ENCODE assay signal across 8 cellular contexts in genomic region chr3:53880396-53881345, GRCh38. TPM values are rescaled to one million over a fixed set of nuclear protein-coding genes. Genes with fewer than 3 reads are reported as not detected.
A peak's percentile ranks its signal among the peaks of the same experiment; 100 is the strongest.
DNase-seq lines count a peak whose midpoint lies in the region; ATAC-seq and TF ChIP-seq lines count a peak whose summit lies in the region.

No MANE protein-coding gene starts in this region.

- no peaks in the 10 kb centered on the region for H3F3A ChIP-seq in SK-N-SH (replicated peaks; ENCODE audit: insufficient read depth)

- peak overlapping the region; percentile 72 for H3K4me2 ChIP-seq in SK-N-SH

- intact Hi-C loops in posterior vena cava (cut with DNase I) = no loop called here

- H3K9me2 ChIP-seq in SK-N-SH = no peaks in the 10 kb centered on the region

- TF ChIP-seq EP300 in SK-N-SH (IDR thresholded peaks at IDR 0.05; ENCODE audit: borderline replicate concordance in 1 of 2, low read depth in 1 of 2, low read length in 1 of 2) = no peak

- peak overlapping the region; percentile 80 to 97; a peak in 3 of 4 replicates for H3K27ac ChIP-seq in SK-N-SH (ENCODE audit: low read depth in 2 of 2, low read length in 1 of 2)

- no peaks in the 10 kb centered on the region for H3K9me3 ChIP-seq in SK-N-SH

- CTCF ChIA-PET in SK-N-SH (lab: Yijun Ruan, JAX) = interaction anchor here (1.7 kb wide), 1 partner anchor 171 kb away, joined by 4 read pairs; no protein-coding TSS in a partner anchor

- peaks cover 43 to 63% of the 10 kb centered on the region in 2 experiments for H3K36me3 ChIP-seq in SK-N-SH (replicated peaks in 1 of 2; ENCODE audit: control insufficient read depth in 1 of 2, insufficient read depth in 2 of 2, low read length in 1 of 2)

- peaks cover 4 to 12% of the 10 kb centered on the region in 2 experiments; a peak in 2 of 4 replicates for H3K4me1 ChIP-seq in SK-N-SH (ENCODE audit: control insufficient read depth in 1 of 2, insufficient read depth in 2 of 2, low read depth in 1 of 2, low read length in 1 of 2)

- H3K27me3 ChIP-seq in SK-N-SH (ENCODE audit: insufficient read depth) = no peaks in the 10 kb centered on the region

- H3K79me2 ChIP-seq in SK-N-SH (ENCODE audit: insufficient read depth) = peaks cover 20% of the 10 kb centered on the region

- peak overlapping the region; percentile 92 for H3K9ac ChIP-seq in SK-N-SH

- H3K4me3 ChIP-seq in GM12864 (ENCODE audit: low read depth, low read length) (peak overlapping the region; percentile 88), SK-N-SH (ENCODE audit: low read depth in 2 of 2, low read length in 1 of 2) (peak overlapping the region; percentile 92 to 94), fibroblast of pulmonary artery (replicated peaks; ENCODE audit: low read depth, low read length) (peak overlapping the region; percentile 68)

- WGBS in SK-N-SH (ENCODE audit: low lambda C conversion rate) = 59% methylated on average over 10 of the region's 10 CpGs

- ATAC-seq in HG02678 (IDR thresholded peaks at IDR 0.05; ENCODE audit: unreplicated experiment) = no peak

- POLR2A ChIA-PET in SK-N-SH (lab: Yijun Ruan, JAX) = interaction anchor here (1.9 kb wide), 1 partner anchor 11 kb away, joined by 8 read pairs; the partner anchor contains the start of gene SELENOK

- TF ChIP-seq CTCF in GM12864 (IDR thresholded peaks at IDR 0.05; ENCODE audit: low read depth, low read length, missing control alignments) (no peak), SK-N-SH (IDR thresholded peaks at IDR 0.05) (no peak), fibroblast of pulmonary artery (IDR thresholded peaks at IDR 0.05; ENCODE audit: low read length, missing control alignments) (no peak)

- peak overlapping the region; percentile 77; the same call in 1 of the 2 replicates for H2AFZ ChIP-seq in SK-N-SH (ENCODE audit: low read depth)

- no peak for TF ChIP-seq RAD21 in SK-N-SH (IDR thresholded peaks at IDR 0.05; ENCODE audit: low read length)

- no peak for DNase-seq in GM12864 (ENCODE audit: low read depth)
- peak; percentile 29 for DNase-seq in SK-N-SH
- peak; percentile 37 for DNase-seq in fibroblast of pulmonary artery (ENCODE audit: low read depth)
- DNase-seq in retina = peak; percentile 7
- no peak for DNase-seq in epidermal melanocyte (ENCODE audit: insufficient read length, low spot score)
- no peak for DNase-seq in germinal center (ENCODE audit: low spot score)
- DNase-seq in posterior vena cava (ENCODE audit: low spot score) = no peak

- H4K20me1 ChIP-seq in SK-N-SH (ENCODE audit: insufficient read depth) = no peaks in the 10 kb centered on the region

TF ChIP-seq in SK-N-SH, 30 proteins besides CTCF, POLR2A, EP300 and RAD21:
- TF ChIP-seq EZH2phosphoT487 (IDR thresholded peaks at IDR 0.05; ENCODE audit: borderline replicate concordance, low read depth) = no peak

RNA-seq across cellular contexts. Expression of gene ACTR8, which starts 1.3 kb away (rescaled TPM):
- 17.7 and 23.6 TPM in 2 replicates for polyA plus RNA-seq in SK-N-SH (2012; rRNA removed)
- 17.5 and 18.5 TPM in 2 replicates for polyA plus RNA-seq in SK-N-SH (2012; cell fraction: cytosol; rRNA removed)
- 24.8 and 33.7 TPM in 2 replicates for polyA plus RNA-seq in SK-N-SH (2012; cell fraction: nucleus; rRNA removed)
- total RNA-seq in posterior vena cava = 10 to 100 TPM; 20.9 to 22.0 TPM

RNA-seq across cellular contexts. Expression of gene SELENOK, which starts 11.0 kb away (rescaled TPM):
- polyA plus RNA-seq in SK-N-SH (2012; rRNA removed) = 29.2 and 32.1 TPM in 2 replicates
- polyA plus RNA-seq in SK-N-SH (2012; cell fraction: cytosol; rRNA removed) = 40.3 and 55.4 TPM in 2 replicates
- polyA plus RNA-seq in SK-N-SH (2012; cell fraction: nucleus; rRNA removed) = 10.2 and 16.8 TPM in 2 replicates
- 10 to 100 TPM; 45.0 to 46.8 TPM for total RNA-seq in posterior vena cava

RNA-seq across cellular contexts. Expression of gene IL17RB, which starts 34.3 kb away (rescaled TPM):
- 0.10 and 0.16 TPM in 2 replicates for polyA plus RNA-seq in SK-N-SH (2012; rRNA removed)
- 0.03 TPM in 1 of 2 replicates, not detected in the other for polyA plus RNA-seq in SK-N-SH (2012; cell fraction: cytosol; rRNA removed)
- polyA plus RNA-seq in SK-N-SH (2012; cell fraction: nucleus; rRNA removed) = 0.44 and 0.50 TPM in 2 replicates
- total RNA-seq in posterior vena cava = under 1 TPM; 0.33 to 0.46 TPM

RNA-seq across cellular contexts. Expression of gene CHDH, which starts 34.5 kb away (rescaled TPM):
- polyA plus RNA-seq in SK-N-SH (2012; rRNA removed) = 0.05 and 0.33 TPM in 2 replicates
- 0.04 and 0.16 TPM in 2 replicates for polyA plus RNA-seq in SK-N-SH (2012; cell fraction: cytosol; rRNA removed)
- 0.32 and 2.1 TPM in 2 replicates for polyA plus RNA-seq in SK-N-SH (2012; cell fraction: nucleus; rRNA removed)
- total RNA-seq in posterior vena cava = 1 to 10 TPM; 2.0 to 3.7 TPM

Comparison
In these comparisons a context has a peak if more than half of its experiments do, and no peak if none do; other contexts are left out.
1. DNase-seq: peak in SK-N-SH (single experiment), fibroblast of pulmonary artery (single experiment) and retina (single experiment); none in GM12864 (single experiment), epidermal melanocyte (single experiment), germinal center (single experiment) and posterior vena cava (single experiment).
2. Peak in every context shown above with its lines, with median percentiles within 50 percentile points of each other: H3K4me3 ChIP-seq.